ENCODE assay signal across 11 cellular contexts in genomic region chr5:57598756-57599155, GRCh38.
DNase-seq lines count a peak whose midpoint lies in the region; ATAC-seq and TF ChIP-seq lines count a peak whose summit lies in the region.
"Had no signal": no experiment of that assay in that cellular context is flagged by ENCODE, and none has a peak within 500 bp of the region (broad histone marks: within the 10 kb centered on the region; RNA-seq: fewer than 3 reads in every experiment).

No MANE protein-coding gene starts in this region.

- H3K4me1 ChIP-seq in Panc1 (ENCODE audit: control insufficient read depth, insufficient read depth, low read length) (peaks cover 2% of the 10 kb centered on the region; the same call in 1 of the 2 replicates), body of pancreas (no peaks in the 10 kb centered on the region)

- H3K9me3 ChIP-seq in Panc1 (ENCODE audit: control insufficient read depth, insufficient read depth, low read depth, low read length): no peaks in the 10 kb centered on the region
- H3K9me3 ChIP-seq in body of pancreas: no peaks in the 10 kb centered on the region
- H3K9me3 ChIP-seq: left ventricle myocardium inferior had no signal

- no peaks in the 10 kb centered on the region for H3K36me3 Mint-ChIP-seq in activated naive CD8-positive, alpha-beta T cell treated with anti-CD3 and anti-CD28 coated beads, Interleukin-2, amount 50 U/mL, for 24 hours (ENCODE audit: low read depth)
- H3K36me3 Mint-ChIP-seq in activated naive CD8-positive, alpha-beta T cell treated with anti-CD3 and anti-CD28 coated beads for 36 hours: no peaks in the 10 kb centered on the region

- CTCF ChIA-PET in Panc1 (lab: Charles Lee): no interaction called here

- H3K27ac ChIP-seq in Panc1 (ENCODE audit: low read length) (no peak overlapping the region; the same call in 1 of the 2 replicates), body of pancreas (no peak overlapping the region)
- H3K27ac ChIP-seq: left ventricle myocardium inferior, skin epidermis had no signal

- POLR2A ChIA-PET in Panc1 (lab: Charles Lee): no interaction called here

- H3K4me1 Mint-ChIP-seq in activated naive CD8-positive, alpha-beta T cell treated with anti-CD3 and anti-CD28 coated beads, Interleukin-2, amount 50 U/mL, for 24 hours: no peaks in the 10 kb centered on the region
- no peaks in the 10 kb centered on the region for H3K4me1 Mint-ChIP-seq in activated naive CD8-positive, alpha-beta T cell treated with anti-CD3 and anti-CD28 coated beads for 36 hours
- no peaks in the 10 kb centered on the region for H3K4me1 Mint-ChIP-seq in stimulated activated naive CD8-positive, alpha-beta T cell treated with anti-CD3 and anti-CD28 coated beads, Interleukin-15, amount 100 ng/mL, for 72 hours

- 47 to 56% methylated on average over 3 of the region's 3 CpGs for whole genome bisulfite sequencing in body of pancreas, 2 donors

- H3K4me3 Mint-ChIP-seq in activated naive CD8-positive, alpha-beta T cell treated with anti-CD3 and anti-CD28 coated beads, Interleukin-2, amount 50 U/mL, for 24 hours: no peak overlapping the region
- H3K4me3 Mint-ChIP-seq in activated naive CD8-positive, alpha-beta T cell treated with anti-CD3 and anti-CD28 coated beads for 36 hours: no peak overlapping the region
- H3K4me3 Mint-ChIP-seq in stimulated activated naive CD8-positive, alpha-beta T cell treated with anti-CD3 and anti-CD28 coated beads, Interleukin-15, amount 100 ng/mL, for 72 hours: no peak overlapping the region
- H3K4me3 Mint-ChIP-seq: effector memory CD8-positive, alpha-beta T cell had no signal

- H3K27me3 ChIP-seq in Panc1 (ENCODE audit: control insufficient read depth, insufficient read depth, low read length) (no peaks in the 10 kb centered on the region), body of pancreas (no peaks in the 10 kb centered on the region)

- intact Hi-C loops in Panc1 (cut with micrococcal nuclease; ENCODE audit: unreplicated experiment): no loop called here
- intact Hi-C loops in body of pancreas (cut with DNase I): no loop called here

- ATAC-seq in activated naive CD8-positive, alpha-beta T cell treated with anti-CD3 and anti-CD28 coated beads, Interleukin-2, amount 50 U/mL, for 24 hours: peak; percentile 61
- ATAC-seq in Panc1 (peak; percentile 60; the same call in 1 of the 2 replicates), GM21360 (IDR thresholded peaks at IDR 0.05; ENCODE audit: unreplicated experiment) (no peak), body of pancreas (no peak), HG03469 (IDR thresholded peaks at IDR 0.05; ENCODE audit: unreplicated experiment) (no peak)
- ATAC-seq in stimulated activated naive CD8-positive, alpha-beta T cell treated with anti-CD3 and anti-CD28 coated beads, Interleukin-15, amount 100 ng/mL, for 72 hours: peak; percentile 28
- ATAC-seq: effector memory CD8-positive, alpha-beta T cell had no signal

- BruUV-seq in Panc1 (replicated peaks; lab: Mats Ljungman, UMichigan): no TSS peak

- TF ChIP-seq POLR2A in body of pancreas (IDR thresholded peaks at IDR 0.05): no peak

- peaks cover 3% of the 10 kb centered on the region for H3K27me3 Mint-ChIP-seq in activated naive CD8-positive, alpha-beta T cell treated with anti-CD3 and anti-CD28 coated beads, Interleukin-2, amount 50 U/mL, for 24 hours
- peaks cover 4% of the 10 kb centered on the region for H3K27me3 Mint-ChIP-seq in activated naive CD8-positive, alpha-beta T cell treated with anti-CD3 and anti-CD28 coated beads for 36 hours
- peaks cover 16% of the 10 kb centered on the region for H3K27me3 Mint-ChIP-seq in stimulated activated naive CD8-positive, alpha-beta T cell treated with anti-CD3 and anti-CD28 coated beads, Interleukin-15, amount 100 ng/mL, for 72 hours
- H3K27me3 Mint-ChIP-seq: effector memory CD8-positive, alpha-beta T cell had no signal

- TF ChIP-seq CTCF in Panc1 (IDR thresholded peaks at IDR 0.05): no peak
- TF ChIP-seq CTCF in body of pancreas (IDR thresholded peaks at IDR 0.05): no peak

- no peak overlapping the region for H3K27ac Mint-ChIP-seq in activated naive CD8-positive, alpha-beta T cell treated with anti-CD3 and anti-CD28 coated beads, Interleukin-2, amount 50 U/mL, for 24 hours
- H3K27ac Mint-ChIP-seq in activated naive CD8-positive, alpha-beta T cell treated with anti-CD3 and anti-CD28 coated beads for 36 hours: no peak overlapping the region
- H3K27ac Mint-ChIP-seq in stimulated activated naive CD8-positive, alpha-beta T cell treated with anti-CD3 and anti-CD28 coated beads, Interleukin-15, amount 100 ng/mL, for 72 hours: no peak overlapping the region
- H3K27ac Mint-ChIP-seq: effector memory CD8-positive, alpha-beta T cell had no signal

- H3K4me3 ChIP-seq in Panc1 (ENCODE audit: low read depth in 2 of 2, low read length in 2 of 2) (no peak overlapping the region), body of pancreas (no peak overlapping the region)
- H3K4me3 ChIP-seq: left ventricle myocardium inferior, skin epidermis had no signal

- no peaks in the 10 kb centered on the region for H3K9me3 Mint-ChIP-seq in activated naive CD8-positive, alpha-beta T cell treated with anti-CD3 and anti-CD28 coated beads, Interleukin-2, amount 50 U/mL, for 24 hours
- H3K9me3 Mint-ChIP-seq in activated naive CD8-positive, alpha-beta T cell treated with anti-CD3 and anti-CD28 coated beads for 36 hours: no peaks in the 10 kb centered on the region
- H3K9me3 Mint-ChIP-seq in stimulated activated naive CD8-positive, alpha-beta T cell treated with anti-CD3 and anti-CD28 coated beads, Interleukin-15, amount 100 ng/mL, for 72 hours: no peaks in the 10 kb centered on the region
- H3K9me3 Mint-ChIP-seq: effector memory CD8-positive, alpha-beta T cell had no signal

- in situ Hi-C loops in Panc1 (cut with HindIII; ENCODE audit: low pct_unique_long_range_greater_than_20kb, low sequenced_read_pairs): no loop called here

- H3K36me3 ChIP-seq in Panc1 (ENCODE audit: control insufficient read depth, insufficient read depth, low read length): no peaks in the 10 kb centered on the region
- H3K36me3 ChIP-seq in body of pancreas (replicated peaks in 1 of 2; ENCODE audit: insufficient read depth in 1 of 2, low read depth in 2 of 2): no peaks in the 10 kb centered on the region
- H3K36me3 ChIP-seq: left ventricle myocardium inferior had no signal

- no peak for DNase-seq in activated naive CD8-positive, alpha-beta T cell treated with anti-CD3 and anti-CD28 coated beads, Interleukin-2, amount 50 U/mL, for 24 hours
- DNase-seq in activated naive CD8-positive, alpha-beta T cell treated with anti-CD3 and anti-CD28 coated beads for 36 hours: no peak
- DNase-seq in Panc1 (ENCODE audit: low read depth, low spot score) (peak; percentile 15), fibroblast of gingiva (ENCODE audit: low read depth) (peak; percentile 20), body of pancreas (no peak)
- DNase-seq in stimulated activated naive CD8-positive, alpha-beta T cell treated with anti-CD3 and anti-CD28 coated beads, Interleukin-15, amount 100 ng/mL, for 72 hours: no peak
- DNase-seq: effector memory CD8-positive, alpha-beta T cell; left ventricle myocardium inferior had no signal

Comparison
In these comparisons a context has a peak if more than half of its experiments do, and no peak if none do; other contexts are left out.
1. ATAC-seq: peak in activated naive CD8-positive, alpha-beta T cell treated with anti-CD3 and anti-CD28 coated beads, Interleukin-2, amount 50 U/mL, for 24 hours (single experiment), Panc1 (single experiment) and stimulated activated naive CD8-positive, alpha-beta T cell treated with anti-CD3 and anti-CD28 coated beads, Interleukin-15, amount 100 ng/mL, for 72 hours (single experiment); none in GM21360 (single experiment), body of pancreas (single experiment) and HG03469 (single experiment).
2. DNase-seq: peak in Panc1 (single experiment) and fibroblast of gingiva (single experiment); none in activated naive CD8-positive, alpha-beta T cell treated with anti-CD3 and anti-CD28 coated beads, Interleukin-2, amount 50 U/mL, for 24 hours (single experiment), activated naive CD8-positive, alpha-beta T cell treated with anti-CD3 and anti-CD28 coated beads for 36 hours (single experiment), stimulated activated naive CD8-positive, alpha-beta T cell treated with anti-CD3 and anti-CD28 coated beads, Interleukin-15, amount 100 ng/mL, for 72 hours (0 of 2) and body of pancreas (0 of 4).